Comparison of ENCODE assay signal across 8 cellular contexts in genomic region chr9:101791938-101792337, GRCh38. TPM values are rescaled to one million over a fixed set of nuclear protein-coding genes. Genes with fewer than 3 reads are reported as not detected.
DNase-seq lines count a peak whose midpoint lies in the region; ATAC-seq and TF ChIP-seq lines count a peak whose summit lies in the region.

No MANE protein-coding gene starts in this region.

- no peak overlapping the region for H3K4me3 Mint-ChIP-seq in HFFc6
- H3K4me3 Mint-ChIP-seq in osteocyte (ENCODE audit: unreplicated experiment) = no peak overlapping the region

- no peaks in the 10 kb centered on the region; the same call in 1 of the 2 replicates for H3K9me3 Mint-ChIP-seq in HFFc6
- H3K9me3 Mint-ChIP-seq in osteocyte (ENCODE audit: unreplicated experiment) = no peaks in the 10 kb centered on the region

- peak; percentile 1 for DNase-seq in EH (ENCODE audit: low read depth)
- DNase-seq in HFFc6 = no peak
- DNase-seq in NCI-H510A (lab: John Stamatoyannopoulos, UW) = peak; percentile 13
- DNase-seq in T47D (ENCODE audit: low read depth in 1 of 2, low spot score in 1 of 2) = peak; percentile 3 to 56
- DNase-seq in osteocyte (ENCODE audit: extremely low spot score, unreplicated experiment) = no peak
- DNase-seq in effector CD4-positive, alpha-beta T cell = no peak
- no peak for DNase-seq in activated CD4-positive, alpha-beta T cell treated with anti-CD3 and anti-CD28 coated beads for 1 hour

- H3K4me1 Mint-ChIP-seq in HFFc6 (ENCODE audit: low read depth) (no peaks in the 10 kb centered on the region), osteocyte (ENCODE audit: unreplicated experiment) (no peaks in the 10 kb centered on the region)

- peak; percentile 12; the same call in 1 of the 2 replicates for TF ChIP-seq CTCF in HFFc6 (IDR thresholded peaks at IDR 0.05)
- TF ChIP-seq CTCF in osteocyte (IDR thresholded peaks at IDR 0.05) = peak; percentile 47

- H3K27ac Mint-ChIP-seq in HFFc6 (no peak overlapping the region), osteocyte (ENCODE audit: unreplicated experiment) (no peak overlapping the region)

- in situ Hi-C loops in T47D (cut with HindIII; ENCODE audit: low pct_unique_long_range_greater_than_20kb, low sequenced_read_pairs) = no loop called here

- H3K36me3 Mint-ChIP-seq in HFFc6 (ENCODE audit: low read depth) (no peaks in the 10 kb centered on the region), osteocyte (ENCODE audit: unreplicated experiment) (no peaks in the 10 kb centered on the region)

- H3K27me3 Mint-ChIP-seq in HFFc6 (ENCODE audit: insufficient read depth) = no peaks in the 10 kb centered on the region
- H3K27me3 Mint-ChIP-seq in osteocyte (ENCODE audit: unreplicated experiment) = no peaks in the 10 kb centered on the region

- ATAC-seq in GM21786 (IDR thresholded peaks at IDR 0.05; ENCODE audit: unreplicated experiment) = no peak

RNA-seq across cellular contexts. Expression of gene GRIN3A, which starts 53.5 kb away (rescaled TPM):
- not detected for total RNA-seq in HFFc6 (2021; fragmentation: NEBNext Ultra II Directional; extraction: Animal tissue kit (Norgen Biotek cat#: 25700))
- total RNA-seq in osteocyte = 0.30 and 0.52 TPM in 2 replicates

Comparison
In these comparisons a context has a peak if more than half of its experiments do, and no peak if none do; other contexts are left out.
1. DNase-seq: peak in EH (single experiment), NCI-H510A (single experiment) and T47D (2 of 2); none in HFFc6 (single experiment), osteocyte (single experiment), effector CD4-positive, alpha-beta T cell (single experiment) and activated CD4-positive, alpha-beta T cell treated with anti-CD3 and anti-CD28 coated beads for 1 hour (single experiment).